Comparison of ENCODE assay signal across 21 cellular contexts in genomic region chr5:116959843-116960242, GRCh38.
DNase-seq lines count a peak whose midpoint lies in the region; ATAC-seq, FAIRE-seq and TF ChIP-seq lines count a peak whose summit lies in the region.
"Had no signal": no experiment of that assay in that cellular context is flagged by ENCODE, and none has a peak within 500 bp of the region (broad histone marks: within the 10 kb centered on the region; RNA-seq: fewer than 3 reads in every experiment).

No MANE protein-coding gene starts in this region.

- H3K4me1 Mint-ChIP-seq in natural killer cell, result no peaks in the 10 kb centered on the region
- H3K4me1 Mint-ChIP-seq: T-cell had no signal

- no peaks in the 10 kb centered on the region for H3K9me3 ChIP-seq in GM12878 (replicated peaks; ENCODE audit: control insufficient read depth, insufficient read depth, low read length)

- TF ChIP-seq CTCF in GM12878 (IDR thresholded peaks at IDR 0.05 in 2 of 3, conservative IDR thresholded peaks at IDR 0.05 in 1 of 3; ENCODE audit: control insufficient read depth in 2 of 3, extremely low read depth in 1 of 3, insufficient read depth in 1 of 3, low read depth in 3 of 3, low read length in 3 of 3) (no peak), natural killer cell (IDR thresholded peaks at IDR 0.05) (no peak)

- CTCF ChIA-PET in GM12878 (lab: Yijun Ruan, JAX), result interaction anchor here (0.6 kb wide), 1 partner anchor 823 kb away, joined by 3 read pairs; no protein-coding TSS in a partner anchor

- no peaks in the 10 kb centered on the region for H3K36me3 ChIP-seq in GM12878 (ENCODE audit: control insufficient read depth in 2 of 2, insufficient read depth in 2 of 2, low read length in 1 of 2)

- intact Hi-C loops in GM12878 (cut with micrococcal nuclease; ENCODE audit: unreplicated experiment), result no loop called here
- intact Hi-C loops in natural killer cell (cut with micrococcal nuclease), result no loop called here

- POLR2A ChIA-PET in GM12878 (lab: Charles Lee), result no interaction called here

- H3K27ac ChIP-seq in GM12878 (ENCODE audit: control insufficient read depth, insufficient read depth), result no peak overlapping the region

- no peak overlapping the region for H3K27ac Mint-ChIP-seq in natural killer cell
- H3K27ac Mint-ChIP-seq: CD4-positive, alpha-beta T cell; H9; T-cell had no signal

- no peak for TF ChIP-seq POLR2A in GM18505 (IDR thresholded peaks at IDR 0.05; ENCODE audit: borderline replicate concordance, extremely low read depth, insufficient read depth, insufficient read length)
- TF ChIP-seq POLR2A in GM12878 (IDR thresholded peaks at IDR 0.05; ENCODE audit: low read depth, low read length), result no peak

- H3K4me3 Mint-ChIP-seq in natural killer cell, result no peak overlapping the region
- H3K4me3 Mint-ChIP-seq: CD4-positive, alpha-beta T cell; H9; T-cell had no signal

- H3K27me3 ChIP-seq in GM12878 (replicated peaks in 1 of 2; ENCODE audit: control insufficient read depth in 2 of 2, insufficient read depth in 2 of 2, low read length in 1 of 2), result no peaks in the 10 kb centered on the region; a peak in 2 of 4 replicates

- H4K20me1 ChIP-seq in GM12878 (ENCODE audit: control insufficient read depth, insufficient read depth), result no peaks in the 10 kb centered on the region

- RAD21 ChIA-PET in GM12878 (lab: Charles Lee; ENCODE audit: unreplicated experiment), result no interaction called here

- no peak overlapping the region for H3K9ac ChIP-seq in GM12878 (ENCODE audit: control insufficient read depth, insufficient read depth, low read length)

- no peak for TF ChIP-seq EP300 in GM12878 (IDR thresholded peaks at IDR 0.05; ENCODE audit: borderline replicate concordance in 1 of 2, control insufficient read depth in 1 of 2, low read depth in 2 of 2, low read length in 2 of 2)

- in situ Hi-C loops in GM12878 (cut with MboI), result no loop called here

- FAIRE-seq in GM12878 (lab: Jason Lieb, UNC), result peak; percentile 78
- FAIRE-seq: A204.1 had no signal

- H3K36me3 Mint-ChIP-seq in natural killer cell, result no peaks in the 10 kb centered on the region
- H3K36me3 Mint-ChIP-seq: T-cell had no signal

- peaks cover 0 to 5% of the 10 kb centered on the region in 2 donors for H3K9me3 Mint-ChIP-seq in natural killer cell
- H3K9me3 Mint-ChIP-seq: CD4-positive, alpha-beta T cell; H9; T-cell had no signal

- no peak overlapping the region for H3K4me2 ChIP-seq in GM12878 (ENCODE audit: control insufficient read depth, insufficient read depth)

- H3K27me3 Mint-ChIP-seq in natural killer cell (ENCODE audit: low read depth in 2 of 2), result no peaks in the 10 kb centered on the region
- H3K27me3 Mint-ChIP-seq: CD4-positive, alpha-beta T cell; T-cell had no signal

- no peak overlapping the region for H3K4me3 ChIP-seq in GM12878

- H3K79me2 ChIP-seq in GM12878 (ENCODE audit: control insufficient read depth, insufficient read depth, low read length), result no peaks in the 10 kb centered on the region

- H2AFZ ChIP-seq in GM12878 (ENCODE audit: control insufficient read depth, low read depth, low read length), result no peak overlapping the region

- no TSS peak for BruUV-seq in GM12878 (replicated peaks; lab: Mats Ljungman, UMichigan)

- SMC1A ChIA-PET in GM12878 (lab: Charles Lee; ENCODE audit: uncharacterized antibody, unreplicated experiment), result interaction anchor here (1.3 kb wide), 1 partner anchor 388 kb away, joined by 3 read pairs; no protein-coding TSS in a partner anchor

- ATAC-seq in GM18505 (IDR thresholded peaks at IDR 0.05; ENCODE audit: unreplicated experiment) (peak; percentile 53), GM21619 (IDR thresholded peaks at IDR 0.05; ENCODE audit: unreplicated experiment) (peak; percentile 76), HG03342 (IDR thresholded peaks at IDR 0.05; ENCODE audit: unreplicated experiment) (peak; percentile 64), GM12878 (no peak; the same call in 2 of the 3 replicates), natural killer cell (no peak)
- ATAC-seq: PC-3, SK-N-SH treated with all-trans-retinoic acid at 6 μM for 48 hours, T-cell had no signal

- H3K4me1 ChIP-seq in GM12878 (ENCODE audit: control insufficient read depth, insufficient read depth, low read length), result no peaks in the 10 kb centered on the region

- 7% methylated on average over 1 of the region's 1 CpG for WGBS in GM12878 (ENCODE audit: insufficient coverage, insufficient replicate concordance, low lambda C conversion rate, missing lambda C conversion rate)

- TF ChIP-seq RAD21 in GM12878 (IDR thresholded peaks at IDR 0.05; ENCODE audit: insufficient read depth, low read depth, low read length), result no peak

- DNase-seq in GM12878 (ENCODE audit: low read depth, low spot score) (no peak), natural killer cell (no peak), HT-29 (ENCODE audit: low spot score) (no peak), NCI-H82 (lab: John Stamatoyannopoulos, UW) (no peak)
- no peak for DNase-seq in activated CD4-positive, alpha-beta T cell treated with anti-CD3 and anti-CD28 coated beads for 48 hours
- DNase-seq: CD4-positive, alpha-beta T cell; H9; MM.1S; NCI-H1092; NCI-H1436 treated with DMSO at 0.1 percent for 48 hours; NCI-H2081; NCI-H446 treated with DMSO at 0.1 percent for 48 hours; PC-3; RPMI8226; SIG-M5; T-cell had no signal

TF ChIP-seq in GM12878, 131 proteins besides CTCF, POLR2A, EP300 and RAD21:
- TF ChIP-seq NFIC (IDR thresholded peaks at IDR 0.05; ENCODE audit: low read depth, low read length), result no peak
- no peak for TF ChIP-seq RELB (IDR thresholded peaks at IDR 0.05; ENCODE audit: low read depth)
- no peak for TF ChIP-seq ZSCAN29 (IDR thresholded peaks at IDR 0.05)
- TF ChIP-seq TCF3 (IDR thresholded peaks at IDR 0.05; ENCODE audit: borderline replicate concordance, insufficient read depth, low read depth, low read length), result no peak
- TF ChIP-seq HDAC6 (IDR thresholded peaks at IDR 0.05; ENCODE audit: unreplicated experiment), result no peak
- TF ChIP-seq E2F8 (IDR thresholded peaks at IDR 0.05; ENCODE audit: low read depth, partially characterized antibody), result no peak
- TF ChIP-seq RAD51 (IDR thresholded peaks at IDR 0.05), result no peak
- no peak for TF ChIP-seq FOXM1 (IDR thresholded peaks at IDR 0.05; ENCODE audit: low read depth, low read length)

Comparison
In these comparisons a context has a peak if more than half of its experiments do, and no peak if none do; other contexts are left out.
1. ATAC-seq: peak in GM18505 (single experiment), GM21619 (single experiment) and HG03342 (single experiment); none in GM12878 (single experiment) and natural killer cell (0 of 3).